8 cellular contexts compared by ENCODE assay signal in the genomic region with DNA sequence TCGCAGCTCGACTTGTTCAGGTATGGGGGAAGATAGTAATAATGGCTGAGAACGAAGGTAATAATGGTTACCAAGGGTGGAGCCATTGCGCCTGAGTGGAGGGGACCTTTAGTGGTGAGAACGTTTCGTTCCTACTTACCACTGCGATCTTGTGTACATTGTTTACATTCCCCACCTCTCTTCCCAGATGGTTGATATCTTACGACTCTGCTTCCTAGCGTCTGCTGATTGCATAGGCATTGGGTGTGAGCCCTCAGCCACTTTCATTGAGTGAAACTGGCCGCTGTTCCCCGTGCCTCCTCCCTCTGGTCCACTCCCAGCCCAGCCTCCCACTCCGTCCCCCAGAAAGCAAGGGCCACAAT.
A peak's percentile ranks its signal among the peaks of the same experiment; 100 is the strongest.
DNase-seq lines count a peak whose midpoint lies in the region; ATAC-seq and TF ChIP-seq lines count a peak whose summit lies in the region.

No MANE protein-coding gene starts in this region.

- H3K9ac ChIP-seq in MM.1S (ENCODE audit: low read length) = peak overlapping the region; percentile 80

- H3K9me2 ChIP-seq in MM.1S (replicated peaks; ENCODE audit: insufficient read depth, low read length) = no peaks in the 10 kb centered on the region

- H3K27ac Mint-ChIP-seq in memory B cell = peak overlapping the region; percentile 99

- peak overlapping the region; percentile 96; the same call in 1 of the 2 replicates for H2AFZ ChIP-seq in MM.1S (ENCODE audit: low read length)

- peaks cover 5% of the 10 kb centered on the region; the same call in 1 of the 2 replicates for H3K4me1 ChIP-seq in MM.1S (ENCODE audit: low read length)

- H3K4me3 ChIP-seq in MM.1S (ENCODE audit: low read length) (peak overlapping the region; percentile 74), cardiac fibroblast (replicated peaks in 1 of 2; ENCODE audit: low read depth in 2 of 2, low read length in 2 of 2) (peak overlapping the region; percentile 75 to 76)

- peak overlapping the region; percentile 66 for H3K4me2 ChIP-seq in MM.1S (ENCODE audit: low read depth, low read length)

- peak overlapping the region; percentile 97; the same call in 1 of the 2 replicates for H3K27ac ChIP-seq in MM.1S (ENCODE audit: low read length)

- H3K79me2 ChIP-seq in MM.1S (ENCODE audit: low read length) = peaks cover 19% of the 10 kb centered on the region

- H3K4me3 Mint-ChIP-seq in memory B cell = peak overlapping the region; percentile 95

- H3K27me3 Mint-ChIP-seq in memory B cell = no peaks in the 10 kb centered on the region

- ATAC-seq in GM21717 (IDR thresholded peaks at IDR 0.05; ENCODE audit: unreplicated experiment) = peak; percentile 12
- ATAC-seq in memory B cell (ENCODE audit: low read depth) = peak; percentile 12
- no peak for ATAC-seq in HG03196 (IDR thresholded peaks at IDR 0.05; ENCODE audit: unreplicated experiment)

- H4K20me1 ChIP-seq in MM.1S (ENCODE audit: insufficient read depth, low read length) = no peaks in the 10 kb centered on the region

- no peaks in the 10 kb centered on the region for H3K9me3 ChIP-seq in MM.1S (replicated peaks; ENCODE audit: insufficient read depth, low read length)

- no peak for TF ChIP-seq CTCF in MM.1S (IDR thresholded peaks at IDR 0.05; ENCODE audit: low read length)
- TF ChIP-seq CTCF in cardiac fibroblast (IDR thresholded peaks at IDR 0.05; ENCODE audit: low read depth, low read length) = no peak

- no peaks in the 10 kb centered on the region for H3K27me3 ChIP-seq in MM.1S (replicated peaks; ENCODE audit: insufficient read depth, low read length)

- DNase-seq in EH (ENCODE audit: low read depth) (peak; percentile 18), MM.1S (no peak), cardiac fibroblast (ENCODE audit: low read depth in 2 of 2) (peak; percentile 12 to 14), memory B cell (ENCODE audit: low spot score in 2 of 2) (no peak), RPMI8226 (no peak), islet precursor cell (no peak)

- H3K36me3 Mint-ChIP-seq in memory B cell = peaks cover 11% of the 10 kb centered on the region

- H3F3A ChIP-seq in MM.1S (ENCODE audit: insufficient read depth, low read length) = peaks cover 10% of the 10 kb centered on the region

- peaks cover 16% of the 10 kb centered on the region for H3K4me1 Mint-ChIP-seq in memory B cell

- no peaks in the 10 kb centered on the region for H3K9me3 Mint-ChIP-seq in memory B cell

- H3K36me3 ChIP-seq in MM.1S (replicated peaks; ENCODE audit: insufficient read depth, low read length) = no peaks in the 10 kb centered on the region

Comparison
In these comparisons a context has a peak if more than half of its experiments do, and no peak if none do; other contexts are left out.
1. DNase-seq: peak in EH (single experiment) and cardiac fibroblast (2 of 2); none in MM.1S (single experiment), memory B cell (0 of 2), RPMI8226 (single experiment) and islet precursor cell (single experiment).